ENCODE assay signal across 8 cellular contexts in genomic region chr7:26156454-26157365, GRCh38. TPM values are rescaled to one million over a fixed set of nuclear protein-coding genes. Genes with fewer than 3 reads are reported as not detected.
A peak's percentile ranks its signal among the peaks of the same experiment; 100 is the strongest.
DNase-seq lines count a peak whose midpoint lies in the region; ATAC-seq lines count a peak whose summit lies in the region.

No MANE protein-coding gene starts in this region.

- DNase-seq in GM04503 (ENCODE audit: low read depth) = peak; percentile 45
- DNase-seq in T-helper 22 cell (ENCODE audit: low read depth) = peak; percentile 55
- peak; percentile 90 to 93 for DNase-seq in dermis microvascular lymphatic vessel endothelial cell (ENCODE audit: low read depth in 2 of 2)
- peak; percentile 89 for DNase-seq in pulmonary artery endothelial cell (ENCODE audit: low read depth, low spot score)
- no peak for DNase-seq in mesenteric fat pad (ENCODE audit: low spot score)
- DNase-seq in NCI-H2227 treated with DMSO at 0.1 percent for 48 hours (lab: John Stamatoyannopoulos, UW) = no peak

- peak; percentile 26 for ATAC-seq in HG03108 (IDR thresholded peaks at IDR 0.05; ENCODE audit: unreplicated experiment)
- no peak for ATAC-seq in HG02973 (IDR thresholded peaks at IDR 0.05; ENCODE audit: unreplicated experiment)

RNA-seq across cellular contexts. Expression of gene NFE2L3, which starts 4.7 kb away (rescaled TPM):
- total RNA-seq in dermis microvascular lymphatic vessel endothelial cell (16.2 and 20.7 TPM in 2 replicates), pulmonary artery endothelial cell (66.2 and 68.0 TPM in 2 replicates), mesenteric fat pad (2.7 TPM)

RNA-seq across cellular contexts. Expression of gene HNRNPA2B1, which starts 43.8 kb away (rescaled TPM):
- total RNA-seq in dermis microvascular lymphatic vessel endothelial cell (99.9 and 102 TPM in 2 replicates), pulmonary artery endothelial cell (163 and 274 TPM in 2 replicates), mesenteric fat pad (361 TPM)

RNA-seq across cellular contexts. Expression of gene CBX3, which starts 44.8 kb away (rescaled TPM):
- total RNA-seq in dermis microvascular lymphatic vessel endothelial cell (96.5 and 112 TPM in 2 replicates), pulmonary artery endothelial cell (157 and 179 TPM in 2 replicates), mesenteric fat pad (102 TPM)

Comparison
In these comparisons a context has a peak if more than half of its experiments do, and no peak if none do; other contexts are left out.
1. DNase-seq: peak in GM04503 (single experiment), T-helper 22 cell (single experiment), dermis microvascular lymphatic vessel endothelial cell (2 of 2) and pulmonary artery endothelial cell (single experiment); none in mesenteric fat pad (single experiment) and NCI-H2227 treated with DMSO at 0.1 percent for 48 hours (single experiment).